In genomic region chr19:47047931-47048399, GRCh38 we compare ENCODE assay signal across 8 cellular contexts. TPM values are rescaled to one million over a fixed set of nuclear protein-coding genes. Genes with fewer than 3 reads are reported as not detected.
DNase-seq lines count a peak whose midpoint lies in the region; ATAC-seq, FAIRE-seq and TF ChIP-seq lines count a peak whose summit lies in the region.

No MANE protein-coding gene starts in this region.

- no peak for FAIRE-seq in astrocyte (lab: Jason Lieb, UNC)

- TF ChIP-seq CTCF in astrocyte (IDR thresholded peaks at IDR 0.05; ENCODE audit: insufficient read depth, low read depth, low read length), result no peak

- peak overlapping the region; percentile 92 for H3K4me2 ChIP-seq in astrocyte (ENCODE audit: low read length)

- ATAC-seq in HG02759 (IDR thresholded peaks at IDR 0.05; ENCODE audit: unreplicated experiment) (peak; percentile 40), T-helper 17 cell (peak; percentile 46)

- H3K4me3 ChIP-seq in astrocyte (ENCODE audit: insufficient read depth, low read depth, low read length), result peak overlapping the region; percentile 65
- H3K4me3 ChIP-seq in rectal smooth muscle tissue (ENCODE audit: low read length), result peak overlapping the region; percentile 86

- H3K9ac ChIP-seq in astrocyte (ENCODE audit: low read length) (peak overlapping the region; percentile 75), rectal smooth muscle tissue (ENCODE audit: low read length) (peak overlapping the region; percentile 2)

- DNase-seq in NCI-H146 (lab: John Stamatoyannopoulos, UW), result peak; percentile 80
- DNase-seq in T-helper 17 cell, result peak; percentile 29 to 53 (median 49)
- peak; percentile 79 for DNase-seq in astrocyte (ENCODE audit: low read depth)
- peak; percentile 100 for DNase-seq in hepatic stellate cell (ENCODE audit: low spot score)
- DNase-seq in cortex of kidney (lab: John Stamatoyannopoulos, UW), result no peak

- H3K27me3 Mint-ChIP-seq in T-helper 17 cell, result no peaks in the 10 kb centered on the region
- H3K27me3 Mint-ChIP-seq in astrocyte (ENCODE audit: low read depth, unreplicated experiment), result no peaks in the 10 kb centered on the region

- H3K36me3 Mint-ChIP-seq in T-helper 17 cell (ENCODE audit: low read depth), result peaks cover 2% of the 10 kb centered on the region
- peaks cover 2% of the 10 kb centered on the region for H3K36me3 Mint-ChIP-seq in astrocyte (ENCODE audit: low read depth, unreplicated experiment)

- H3K36me3 ChIP-seq in astrocyte (ENCODE audit: insufficient read depth, low read length) (no peaks in the 10 kb centered on the region), rectal smooth muscle tissue (ENCODE audit: control insufficient read depth, insufficient read depth, low read length) (no peaks in the 10 kb centered on the region)

- peaks cover 5% of the 10 kb centered on the region for H3K79me2 ChIP-seq in astrocyte (ENCODE audit: insufficient read depth, low read length)

- H3K27ac ChIP-seq in astrocyte (ENCODE audit: low read depth, low read length) (no peak overlapping the region), rectal smooth muscle tissue (ENCODE audit: low read depth, low read length) (peak overlapping the region; percentile 73)

- H3K9me3 Mint-ChIP-seq in astrocyte (ENCODE audit: unreplicated experiment), result no peaks in the 10 kb centered on the region

- H2AFZ ChIP-seq in astrocyte (ENCODE audit: low read depth, low read length), result peak overlapping the region; percentile 80

- TF ChIP-seq POLR2A in GM10847 (IDR thresholded peaks at IDR 0.05; ENCODE audit: extremely low read depth, insufficient read length), result peak; percentile 7

- H4K20me1 ChIP-seq in astrocyte (ENCODE audit: insufficient read depth, low read length), result no peaks in the 10 kb centered on the region

- H3K9me3 ChIP-seq in T-helper 17 cell (ENCODE audit: control insufficient read depth, low read length, poor library complexity, severe bottlenecking) (no peaks in the 10 kb centered on the region), astrocyte (ENCODE audit: insufficient read depth, low read depth, low read length) (no peaks in the 10 kb centered on the region)

- H3K27ac Mint-ChIP-seq in T-helper 17 cell, result peak overlapping the region; percentile 84
- H3K27ac Mint-ChIP-seq in astrocyte (ENCODE audit: unreplicated experiment), result peak overlapping the region; percentile 44

- H3K27me3 ChIP-seq in astrocyte (ENCODE audit: insufficient read depth, low read length) (no peaks in the 10 kb centered on the region), rectal smooth muscle tissue (ENCODE audit: control insufficient read depth, insufficient read depth, low read length) (no peaks in the 10 kb centered on the region)

- H3K4me1 Mint-ChIP-seq in T-helper 17 cell, result peaks cover 12% of the 10 kb centered on the region
- peaks cover 14% of the 10 kb centered on the region for H3K4me1 Mint-ChIP-seq in astrocyte (ENCODE audit: low read depth, unreplicated experiment)

- peaks cover 6% of the 10 kb centered on the region for H3K4me1 ChIP-seq in astrocyte (ENCODE audit: insufficient read depth, low read length)
- no peaks in the 10 kb centered on the region for H3K4me1 ChIP-seq in rectal smooth muscle tissue (ENCODE audit: control insufficient read depth, insufficient read depth, low read length)

- H3K4me3 Mint-ChIP-seq in T-helper 17 cell (peak overlapping the region; percentile 91), astrocyte (ENCODE audit: unreplicated experiment) (peak overlapping the region; percentile 99)

RNA-seq across cellular contexts. Expression of gene TMEM160, which starts 0.5 kb away (rescaled TPM):
- total RNA-seq in T-helper 17 cell (10 to 100 TPM; 22.2 to 26.1 TPM), astrocyte (36.5 and 39.9 TPM in 2 replicates)

RNA-seq across cellular contexts. Expression of gene NPAS1, which starts 28.3 kb away (rescaled TPM):
- under 1 TPM; 0.47 to 0.76 TPM for total RNA-seq in T-helper 17 cell
- total RNA-seq in astrocyte, result 2.5 and 3.6 TPM in 2 replicates
